8 cellular contexts compared by ENCODE assay signal in genomic region chr12:105382771-105383632, GRCh38. TPM values are rescaled to one million over a fixed set of nuclear protein-coding genes. Genes with fewer than 3 reads are reported as not detected.
DNase-seq lines count a peak whose midpoint lies in the region; ATAC-seq and TF ChIP-seq lines count a peak whose summit lies in the region.

No MANE protein-coding gene starts in this region.

- H3K4me1 ChIP-seq in endocrine pancreas (ENCODE audit: control insufficient read depth, insufficient read depth, low read length) (no peaks in the 10 kb centered on the region), mesenchymal stem cell (ENCODE audit: control insufficient read depth, insufficient read depth, low read depth, low read length) (peaks cover 7% of the 10 kb centered on the region), aorta (ENCODE audit: control insufficient read depth in 1 of 2, insufficient read depth in 2 of 2, low read length in 2 of 2) (no peaks in the 10 kb centered on the region)

- no peak overlapping the region for H2AFZ ChIP-seq in mesenchymal stem cell (ENCODE audit: low read depth, low read length)

- peak overlapping the region; percentile 37 for H3K4me2 ChIP-seq in mesenchymal stem cell (ENCODE audit: low read length, poor library complexity, severe bottlenecking)

- no peaks in the 10 kb centered on the region for H3K9me3 ChIP-seq in endocrine pancreas (ENCODE audit: control insufficient read depth, low read length)
- no peaks in the 10 kb centered on the region for H3K9me3 ChIP-seq in mesenchymal stem cell (ENCODE audit: control insufficient read depth, low read length)
- no peaks in the 10 kb centered on the region for H3K9me3 ChIP-seq in aorta (ENCODE audit: control insufficient read depth, low read length)

- ATAC-seq in activated T-cell treated with anti-CD3 and anti-CD28 coated beads, Interleukin-2, amount 50 U/mL, for 72 hours (replicated peaks in 1 of 2) = peak; percentile 51 to 72
- ATAC-seq in aorta (ENCODE audit: low FRiP score) = peak; percentile 89
- no peak for ATAC-seq in GM21515 (IDR thresholded peaks at IDR 0.05; ENCODE audit: unreplicated experiment)

- H3K9me3 Mint-ChIP-seq in activated T-cell treated with anti-CD3 and anti-CD28 coated beads, Interleukin-2, amount 50 U/mL, for 72 hours = no peaks in the 10 kb centered on the region
- no peaks in the 10 kb centered on the region for H3K9me3 Mint-ChIP-seq in activated T-cell treated with anti-CD3 and anti-CD28 coated beads, Interleukin-2, amount 50 U/mL, for 24 hours

- H3K4me1 Mint-ChIP-seq in activated T-cell treated with anti-CD3 and anti-CD28 coated beads, Interleukin-2, amount 50 U/mL, for 72 hours (ENCODE audit: low read depth) = no peaks in the 10 kb centered on the region
- no peaks in the 10 kb centered on the region for H3K4me1 Mint-ChIP-seq in activated T-cell treated with anti-CD3 and anti-CD28 coated beads, Interleukin-2, amount 50 U/mL, for 24 hours (ENCODE audit: low read depth)

- peak overlapping the region in 1 of 2 experiments; percentile 25 for H2BK12ac ChIP-seq in mesenchymal stem cell (ENCODE audit: low read length in 2 of 2)

- intact Hi-C loops in aorta (cut with DNase I) = loop anchor here (2.0 to 10.0 kb wide), 4 partner anchors 52 to 208 kb away; partner anchors contain the start of genes APPL2 (in 1 of the 2) and C12orf75 (in 1 of the 2)

- H3K18ac ChIP-seq in mesenchymal stem cell (ENCODE audit: low read depth in 1 of 2, low read length in 2 of 2) = no peak overlapping the region

- no peak overlapping the region for H2BK5ac ChIP-seq in mesenchymal stem cell (ENCODE audit: low read depth, low read length, poor library complexity, severe bottlenecking)

- H3K14ac ChIP-seq in mesenchymal stem cell (ENCODE audit: low read length in 2 of 2) = no peak overlapping the region

- H3K4ac ChIP-seq in mesenchymal stem cell (ENCODE audit: low read depth in 1 of 2, low read length in 2 of 2) = peak overlapping the region in 1 of 2 experiments; percentile 51

- H3K23ac ChIP-seq in mesenchymal stem cell (ENCODE audit: low read length in 2 of 2) = no peak overlapping the region

- peaks cover 4% of the 10 kb centered on the region for H3K79me1 ChIP-seq in mesenchymal stem cell (replicated peaks; ENCODE audit: low read length, poor library complexity, severe bottlenecking)

- no peaks in the 10 kb centered on the region for H3K27me3 Mint-ChIP-seq in activated T-cell treated with anti-CD3 and anti-CD28 coated beads, Interleukin-2, amount 50 U/mL, for 72 hours (ENCODE audit: low read depth)
- no peaks in the 10 kb centered on the region for H3K27me3 Mint-ChIP-seq in activated T-cell treated with anti-CD3 and anti-CD28 coated beads, Interleukin-2, amount 50 U/mL, for 24 hours

- TF ChIP-seq CTCF in LNCAP (IDR thresholded peaks at IDR 0.05) = peak; percentile 87

- no peak overlapping the region for H3K4me3 Mint-ChIP-seq in activated T-cell treated with anti-CD3 and anti-CD28 coated beads, Interleukin-2, amount 50 U/mL, for 72 hours
- no peak overlapping the region for H3K4me3 Mint-ChIP-seq in activated T-cell treated with anti-CD3 and anti-CD28 coated beads, Interleukin-2, amount 50 U/mL, for 24 hours

- H3K27me3 ChIP-seq in endocrine pancreas (ENCODE audit: control insufficient read depth, insufficient read depth, low read length) = no peaks in the 10 kb centered on the region
- H3K27me3 ChIP-seq in mesenchymal stem cell (ENCODE audit: control insufficient read depth in 1 of 2, insufficient read depth in 1 of 2, low read length in 2 of 2) = no peaks in the 10 kb centered on the region
- H3K27me3 ChIP-seq in aorta (ENCODE audit: control insufficient read depth in 1 of 2, insufficient read depth in 2 of 2, low read length in 1 of 2) = no peaks in the 10 kb centered on the region

- H3K27ac Mint-ChIP-seq in activated T-cell treated with anti-CD3 and anti-CD28 coated beads, Interleukin-2, amount 50 U/mL, for 72 hours = no peak overlapping the region
- H3K27ac Mint-ChIP-seq in activated T-cell treated with anti-CD3 and anti-CD28 coated beads, Interleukin-2, amount 50 U/mL, for 24 hours = no peak overlapping the region

- 23% methylated on average over 15 of the region's 18 CpGs for WGBS in mesenchymal stem cell
- 3 to 4% methylated on average over 18 of the region's 18 CpGs for WGBS in aorta, 2 donors

- DNase-seq in activated T-cell treated with anti-CD3 and anti-CD28 coated beads, Interleukin-2, amount 50 U/mL, for 72 hours = peak; percentile 14 to 39
- DNase-seq in activated T-cell treated with anti-CD3 and anti-CD28 coated beads, Interleukin-2, amount 50 U/mL, for 24 hours = no peak
- DNase-seq in RPMI7951 (ENCODE audit: low read depth) (peak; percentile 62), mesenchymal stem cell (peak; percentile 73), aorta (no peak)

- H3K4me3 ChIP-seq in endocrine pancreas (ENCODE audit: control insufficient read depth, insufficient read depth, low read length) (peak overlapping the region; percentile 68), mesenchymal stem cell (ENCODE audit: insufficient read depth in 1 of 2, low read depth in 1 of 2, low read length in 2 of 2) (peak overlapping the region in 1 of 2 experiments; percentile 78), aorta (ENCODE audit: low read length in 2 of 2) (peak overlapping the region in 1 of 2 donors; percentile 43)

- peak overlapping the region; percentile 77 for H4K8ac ChIP-seq in mesenchymal stem cell (ENCODE audit: low read length)

- no peak overlapping the region for H4K91ac ChIP-seq in mesenchymal stem cell (ENCODE audit: low read length)

- peak overlapping the region; percentile 18 for H2BK15ac ChIP-seq in mesenchymal stem cell (ENCODE audit: low read depth, poor library complexity, severe bottlenecking)

- H3K27ac ChIP-seq in mesenchymal stem cell (ENCODE audit: low read length, poor library complexity, severe bottlenecking) = peak overlapping the region; percentile 58
- H3K27ac ChIP-seq in aorta (ENCODE audit: low read depth in 1 of 2, low read length in 2 of 2) = no peak overlapping the region

- H3K9ac ChIP-seq in endocrine pancreas (ENCODE audit: control insufficient read depth, insufficient read depth, low read length) (peak overlapping the region; percentile 78), mesenchymal stem cell (ENCODE audit: low read length) (peak overlapping the region; percentile 91)

- H2BK120ac ChIP-seq in mesenchymal stem cell (ENCODE audit: low read depth, low read length) = no peak overlapping the region

- peak overlapping the region; percentile 22 for H2AK5ac ChIP-seq in mesenchymal stem cell (ENCODE audit: low read length, severe bottlenecking)

- H3K36me3 ChIP-seq in endocrine pancreas (ENCODE audit: control insufficient read depth, insufficient read depth, low read length) = no peaks in the 10 kb centered on the region
- H3K36me3 ChIP-seq in mesenchymal stem cell (ENCODE audit: control insufficient read depth in 1 of 2, insufficient read depth in 2 of 2, low read depth in 1 of 2, low read length in 2 of 2) = peaks cover 0 to 15% of the 10 kb centered on the region in 2 experiments
- H3K36me3 ChIP-seq in aorta (ENCODE audit: control insufficient read depth in 1 of 2, insufficient read depth in 2 of 2, low read length in 1 of 2) = no peaks in the 10 kb centered on the region

- no peaks in the 10 kb centered on the region for H3K36me3 Mint-ChIP-seq in activated T-cell treated with anti-CD3 and anti-CD28 coated beads, Interleukin-2, amount 50 U/mL, for 72 hours (ENCODE audit: insufficient read depth in 2 of 2)
- H3K36me3 Mint-ChIP-seq in activated T-cell treated with anti-CD3 and anti-CD28 coated beads, Interleukin-2, amount 50 U/mL, for 24 hours (ENCODE audit: low read depth) = no peaks in the 10 kb centered on the region

RNA-seq across cellular contexts. Expression of gene C12orf75, which starts 52.5 kb away (rescaled TPM):
- total RNA-seq in activated T-cell treated with anti-CD3 and anti-CD28 coated beads, Interleukin-2, amount 50 U/mL, for 72 hours = 10 to 100 TPM; 68.6 to 73.0 TPM
- total RNA-seq in RPMI7951 (2014; rRNA removed; shearing (Covaris generic)) = 225 and 267 TPM in 2 replicates
- 22.0 TPM for polyA plus RNA-seq in mesenchymal stem cell (2013, experiment 1 of 2)
- polyA plus RNA-seq in mesenchymal stem cell (2013, experiment 2 of 2) = 21.5 TPM
- 100 to 1,000 TPM in 1 of 2 donors, 10 to 100 TPM in 1; 75.9 to 153 TPM for total RNA-seq in aorta
- 100 to 1,000 TPM; 306 to 661 TPM for polyA plus RNA-seq in aorta

Comparison
In these comparisons a context has a peak if more than half of its experiments do, and no peak if none do; other contexts are left out.
1. DNase-seq: peak in activated T-cell treated with anti-CD3 and anti-CD28 coated beads, Interleukin-2, amount 50 U/mL, for 72 hours (2 of 2), RPMI7951 (single experiment) and mesenchymal stem cell (single experiment); none in activated T-cell treated with anti-CD3 and anti-CD28 coated beads, Interleukin-2, amount 50 U/mL, for 24 hours (single experiment) and aorta (0 of 2).